ENCODE assay signal across 22 cellular contexts in genomic region chr5:135565256-135565655, GRCh38. TPM values are rescaled to one million over a fixed set of nuclear protein-coding genes. Genes with fewer than 3 reads are reported as not detected.
DNase-seq lines count a peak whose midpoint lies in the region; TF ChIP-seq lines count a peak whose summit lies in the region.
"Had no signal": no experiment of that assay in that cellular context is flagged by ENCODE, and none has a peak within 500 bp of the region (broad histone marks: within the 10 kb centered on the region; RNA-seq: fewer than 3 reads in every experiment).

No MANE protein-coding gene starts in this region.

- no peak overlapping the region for H3K4me3 ChIP-seq in fibroblast of mammary gland (ENCODE audit: control insufficient read depth, low read depth, low read length)

- peaks cover 22% of the 10 kb centered on the region for H3K4me1 ChIP-seq in ES-I3 (ENCODE audit: insufficient read depth, low read length)

- DNase-seq in RPMI7951 (ENCODE audit: low read depth) (peak; percentile 8), fibroblast of mammary gland (ENCODE audit: low read depth) (peak; percentile 28), NCI-H526 (lab: John Stamatoyannopoulos, UW) (no peak), RWPE1 (ENCODE audit: low spot score) (no peak), NCI-H2227 treated with DMSO at 0.1 percent for 48 hours (lab: John Stamatoyannopoulos, UW) (no peak)
- no peak for DNase-seq in stimulated activated CD4-positive, alpha-beta T cell treated with anti-CD3 and anti-CD28 coated beads, Interleukin-2, amount 100 ng/mL, for 48 hours
- DNase-seq: AML-193; C1 segment of cervical spinal cord; CD8-positive, alpha-beta T cell; DND-41; H9; HFFc6; IMR-90; NCI-H1105; NCI-H2081; NCI-H2171; NCI-H524 treated with DMSO at 0.1 percent for 48 hours; SHP77; SW 1271 had no signal

- H3K27ac ChIP-seq in RWPE1: no peak overlapping the region
- H3K27ac ChIP-seq: KMS-11 had no signal

- peak overlapping the region; percentile 9; the same call in 1 of the 2 replicates for H3K9ac ChIP-seq in ES-I3 (ENCODE audit: low read depth, low read length)
- H3K9ac ChIP-seq: KMS-11 had no signal

- H3K36me3 ChIP-seq in ES-I3 (ENCODE audit: insufficient read depth, low read length): no peaks in the 10 kb centered on the region

- CTCF ChIA-PET in RWPE1 (lab: Yijun Ruan, JAX): interaction anchor here (0.5 to 4.7 kb wide), 15 partner anchors 9 to 1208 kb away, joined by 3 to 80 read pairs (median 5); partner anchors contain the start of gene SLC25A48

- TF ChIP-seq CTCF in fibroblast of mammary gland (conservative IDR thresholded peaks at IDR 0.05; ENCODE audit: control insufficient read depth, insufficient read depth, low read depth, low read length): no peak
- TF ChIP-seq CTCF in RWPE1 (conservative IDR thresholded peaks at IDR 0.05; ENCODE audit: low read depth): no peak

- no peaks in the 10 kb centered on the region for H3K9me3 ChIP-seq in ES-I3 (ENCODE audit: control insufficient read depth, insufficient read depth, low read length)

- POLR2A ChIA-PET in RWPE1 (lab: Yijun Ruan, JAX; ENCODE audit: low non-redundant PET): no interaction called here

RNA-seq across cellular contexts. Expression of gene CXCL14, which starts 13.5 kb away (rescaled TPM):
- total RNA-seq in RPMI7951 (2014; rRNA removed; shearing (Covaris generic)): not detected in 2 replicates
- total RNA-seq: A673; CD8-positive, alpha-beta T cell; IMR-90 had no signal

RNA-seq across cellular contexts. Expression of gene NEUROG1, which starts 29.5 kb away (rescaled TPM):
- not detected in 2 replicates for total RNA-seq in RPMI7951 (2014; rRNA removed; shearing (Covaris generic))
- total RNA-seq: A673; CD8-positive, alpha-beta T cell; H9; HFFc6; IMR-90 had no signal

Comparison
In these comparisons a context has a peak if more than half of its experiments do, and no peak if none do; other contexts are left out.
1. DNase-seq: peak in RPMI7951 (single experiment) and fibroblast of mammary gland (single experiment); none in NCI-H526 (0 of 2), RWPE1 (single experiment), stimulated activated CD4-positive, alpha-beta T cell treated with anti-CD3 and anti-CD28 coated beads, Interleukin-2, amount 100 ng/mL, for 48 hours (0 of 2) and NCI-H2227 treated with DMSO at 0.1 percent for 48 hours (single experiment).